ENCODE assay signal across 16 cellular contexts in the genomic region with DNA sequence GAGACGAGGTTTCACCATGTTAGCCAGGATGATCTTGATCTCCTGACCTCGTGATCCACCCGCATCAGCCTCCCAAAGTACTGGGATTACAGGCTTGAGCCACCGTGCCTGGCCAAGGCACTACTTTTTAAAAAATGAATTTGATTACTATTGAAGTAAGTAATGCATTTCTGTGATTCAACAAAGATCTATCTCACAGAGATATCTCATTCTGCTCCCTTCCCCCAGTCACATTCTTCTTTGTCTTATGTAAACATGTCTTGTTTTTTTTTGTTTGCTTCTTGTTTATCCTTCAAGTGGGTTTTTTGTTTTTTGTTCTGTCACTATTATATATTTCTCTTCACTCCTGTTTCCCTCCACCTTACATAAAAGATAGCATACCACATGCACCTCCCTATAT.
"Had no signal": no experiment of that assay in that cellular context is flagged by ENCODE, and none has a peak within 500 bp of the region (broad histone marks: within the 10 kb centered on the region; RNA-seq: fewer than 3 reads in every experiment).

No MANE protein-coding gene starts in this region.

- DNase-seq: activated CD4-positive, alpha-beta T cell treated with anti-CD3 and anti-CD28 coated beads, Interleukin-2, amount 10 ng/mL, durations not matched to agents 24 days and 14 days; activated CD4-positive, CD25-positive, alpha-beta regulatory T cell; activated naive CD4-positive, alpha-beta T cell treated with anti-CD3 and anti-CD28 coated beads for 36 hours; activated T-cell treated with anti-CD3 and anti-CD28 coated beads for 4 hours; esophagus squamous epithelium; foreskin fibroblast; hypothalamus; kidney; left ventricle myocardium inferior; mesenchymal stem cell; stimulated activated CD4-positive, alpha-beta T cell treated with anti-CD3 and anti-CD28 coated beads, Interleukin-12 subunit alpha, Interleukin-12 subunit beta, amount 100 ng/mL, for 4 hours; stimulated activated CD4-positive, alpha-beta T cell treated with anti-CD3 and anti-CD28 coated beads, Interleukin-2, amount 100 ng/mL, for 24 hours; thyroid gland; uterus had no signal

- ATAC-seq: stimulated activated memory B cell treated with anti-CD40 and anti-IgM and Interleukin-4, amounts not matched to agents 10 μg/mL and 1 μg/mL and 100 μg/mL, for 72 hours had no signal

- H3K4me3 Mint-ChIP-seq: activated CD4-positive, alpha-beta T cell treated with anti-CD3 and anti-CD28 coated beads, Interleukin-2, amount 10 ng/mL, durations not matched to agents 24 days and 14 days; activated naive CD4-positive, alpha-beta T cell treated with anti-CD3 and anti-CD28 coated beads for 36 hours; stimulated activated memory B cell treated with anti-CD40 and anti-IgM and Interleukin-4, amounts not matched to agents 10 μg/mL and 1 μg/mL and 100 μg/mL, for 72 hours had no signal

- H3K27ac ChIP-seq: adrenal gland, esophagus squamous epithelium, left ventricle myocardium inferior, thyroid gland, uterus had no signal

- H3K4me3 ChIP-seq: adrenal gland, esophagus squamous epithelium, left ventricle myocardium inferior, thyroid gland, uterus had no signal

- H3K9me3 Mint-ChIP-seq: stimulated activated memory B cell treated with anti-CD40 and anti-IgM and Interleukin-4, amounts not matched to agents 10 μg/mL and 1 μg/mL and 100 μg/mL, for 72 hours had no signal

- H3K27me3 Mint-ChIP-seq: activated CD4-positive, alpha-beta T cell treated with anti-CD3 and anti-CD28 coated beads, Interleukin-2, amount 10 ng/mL, durations not matched to agents 24 days and 14 days; stimulated activated memory B cell treated with anti-CD40 and anti-IgM and Interleukin-4, amounts not matched to agents 10 μg/mL and 1 μg/mL and 100 μg/mL, for 72 hours had no signal

- H3K27ac Mint-ChIP-seq: activated CD4-positive, alpha-beta T cell treated with anti-CD3 and anti-CD28 coated beads, Interleukin-2, amount 10 ng/mL, durations not matched to agents 24 days and 14 days; activated naive CD4-positive, alpha-beta T cell treated with anti-CD3 and anti-CD28 coated beads for 36 hours; stimulated activated memory B cell treated with anti-CD40 and anti-IgM and Interleukin-4, amounts not matched to agents 10 μg/mL and 1 μg/mL and 100 μg/mL, for 72 hours had no signal
